Comparison of ENCODE assay signal across 7 cellular contexts in genomic region chr20:53504106-53504505, GRCh38.
A peak's percentile ranks its signal among the peaks of the same experiment; 100 is the strongest.
DNase-seq lines count a peak whose midpoint lies in the region; ATAC-seq, FAIRE-seq and TF ChIP-seq lines count a peak whose summit lies in the region.
"Not testable (repeated sequence)": the region's sequence is repeated elsewhere in the genome, so short reads cannot be mapped to it uniquely, and the experiment has no call there.

No MANE protein-coding gene starts in this region.

- not testable (repeated sequence) for DNase-seq in Caco-2; RWPE1 (ENCODE audit: low spot score); chondrocyte (ENCODE audit: low spot score); HepG2 (ENCODE audit: low spot score); neural crest cell (ENCODE audit: low read depth, low spot score); prostate gland (ENCODE audit: low spot score)

- 49% methylated on average over 15 of the region's 19 CpGs for WGBS in HepG2 (ENCODE audit: low lambda C conversion rate)
- 56% methylated on average over 18 of the region's 19 CpGs for WGBS in prostate gland

- peaks cover 14% of the 10 kb centered on the region for H3K9me3 Mint-ChIP-seq in Caco-2 (ENCODE audit: unreplicated experiment)
- not testable (repeated sequence) for H3K9me3 Mint-ChIP-seq in chondrocyte (ENCODE audit: low read depth); neural crest cell

- intact Hi-C loops in Caco-2 (cut with micrococcal nuclease; ENCODE audit: unreplicated experiment); HepG2 (cut with micrococcal nuclease; ENCODE audit: unreplicated experiment); prostate gland (cut with DNase I): not testable (repeated sequence)

- TF ChIP-seq RAD21 in HepG2 (CRISPR knock-in tag; IDR thresholded peaks at IDR 0.05): not testable (repeated sequence)

- H3K27me3 Mint-ChIP-seq in Caco-2 (ENCODE audit: insufficient read depth, unreplicated experiment); chondrocyte (ENCODE audit: low read depth); neural crest cell (ENCODE audit: low read depth): not testable (repeated sequence)

- H3K9me3 ChIP-seq in Caco-2; HUES6 (ENCODE audit: control insufficient read depth, insufficient read depth, low read depth, low read length); HepG2 (ENCODE audit: low read length); prostate gland: not testable (repeated sequence)

- CTCF ChIA-PET in Caco-2 (lab: Charles Lee); RWPE1 (lab: Yijun Ruan, JAX); HepG2 (lab: Yijun Ruan, JAX; ENCODE audit: low intra/inter-chr PET ratio, low total read pairs): not testable (repeated sequence)

- not testable (repeated sequence) for BruUV-seq in Caco-2 (replicated peaks; lab: Mats Ljungman, UMichigan)
- TSS peak; percentile 57 for BruUV-seq in HepG2 (replicated peaks; lab: Mats Ljungman, UMichigan)

- TF ChIP-seq CTCF in Caco-2 (IDR thresholded peaks at IDR 0.05; ENCODE audit: insufficient read depth in 1 of 2, low read depth in 1 of 2, low read length in 1 of 2, severe bottlenecking in 1 of 2, unreplicated experiment in 1 of 2); RWPE1 (conservative IDR thresholded peaks at IDR 0.05; ENCODE audit: low read depth); chondrocyte (IDR thresholded peaks at IDR 0.05); HepG2 (CRISPR knock-in tag; IDR thresholded peaks at IDR 0.05); neural crest cell (conservative IDR thresholded peaks at IDR 0.05); prostate gland (IDR thresholded peaks at IDR 0.05): not testable (repeated sequence)

- not testable (repeated sequence) for H3K27ac Mint-ChIP-seq in Caco-2 (ENCODE audit: unreplicated experiment); chondrocyte (ENCODE audit: unreplicated experiment)
- peak overlapping the region; percentile 98 for H3K27ac Mint-ChIP-seq in neural crest cell (ENCODE audit: unreplicated experiment)

- not testable (repeated sequence) for TF ChIP-seq EP300 in HepG2 (IDR thresholded peaks at IDR 0.05; ENCODE audit: low read depth in 2 of 2, low read length in 2 of 2); HepG2 (CRISPR knock-in tag; IDR thresholded peaks at IDR 0.05; ENCODE audit: borderline replicate concordance)

- H3K27ac ChIP-seq in HUES6 (ENCODE audit: low read depth, low read length); HepG2 (ENCODE audit: extremely low read length, insufficient read depth, low read length); prostate gland: not testable (repeated sequence)
- H3K27ac ChIP-seq in RWPE1: peak overlapping the region; percentile 75

- H3K4me1 Mint-ChIP-seq in Caco-2 (ENCODE audit: low read depth, unreplicated experiment); chondrocyte (ENCODE audit: low read depth); neural crest cell: not testable (repeated sequence)

- FAIRE-seq in HepG2 (lab: Jason Lieb, UNC): not testable (repeated sequence)

- H3K4me3 ChIP-seq in Caco-2 (ENCODE audit: low read depth, low read length); HepG2 (replicated peaks in 1 of 3; ENCODE audit: insufficient read depth in 1 of 3, low read depth in 2 of 3, low read length in 3 of 3): not testable (repeated sequence)
- peak overlapping the region; percentile 60 for H3K4me3 ChIP-seq in HUES6 (ENCODE audit: low read depth, low read length)
- H3K4me3 ChIP-seq in prostate gland: peak overlapping the region; percentile 9 to 38

- H3K9ac ChIP-seq in HUES6 (ENCODE audit: low read length): peak overlapping the region; percentile 66
- not testable (repeated sequence) for H3K9ac ChIP-seq in HepG2 (ENCODE audit: insufficient read depth, low read depth, low read length)

- not testable (repeated sequence) for H4K20me1 ChIP-seq in HepG2 (ENCODE audit: insufficient read depth, low read length)

- peak; percentile 55 for ATAC-seq in HepG2

- TF ChIP-seq POLR2A in HepG2 (IDR thresholded peaks at IDR 0.05; ENCODE audit: insufficient read depth in 1 of 2, low read depth in 2 of 2, low read length in 2 of 2); prostate gland (IDR thresholded peaks at IDR 0.05): not testable (repeated sequence)

- H3K4me3 Mint-ChIP-seq in Caco-2 (ENCODE audit: unreplicated experiment) (peak overlapping the region; percentile 69), chondrocyte (ENCODE audit: unreplicated experiment) (peak overlapping the region; percentile 70), neural crest cell (peak overlapping the region; percentile 89)

- H3K4me1 ChIP-seq in Caco-2; HUES6 (ENCODE audit: control insufficient read depth, insufficient read depth, low read length); prostate gland (replicated peaks): not testable (repeated sequence)
- peaks cover 14% of the 10 kb centered on the region; the same call in 1 of the 2 replicates for H3K4me1 ChIP-seq in HepG2 (ENCODE audit: insufficient read depth, low read length)

- H3K27me3 ChIP-seq in Caco-2 (replicated peaks; ENCODE audit: control insufficient read depth, insufficient read depth, low read length); HUES6 (ENCODE audit: control insufficient read depth, insufficient read depth, low read length); HepG2 (ENCODE audit: control insufficient read depth in 1 of 2, insufficient read depth in 2 of 2, low read length in 2 of 2); prostate gland (replicated peaks; ENCODE audit: insufficient read depth): not testable (repeated sequence)

- not testable (repeated sequence) for H2AFZ ChIP-seq in HepG2 (ENCODE audit: low read length)

- H3K36me3 ChIP-seq in Caco-2 (ENCODE audit: control insufficient read depth, insufficient read depth, low read length); HUES6 (ENCODE audit: control insufficient read depth, insufficient read depth, low read length); HepG2 (replicated peaks in 1 of 2; ENCODE audit: control insufficient read depth in 1 of 2, insufficient read depth in 2 of 2, low read length in 2 of 2); prostate gland: not testable (repeated sequence)

- in situ Hi-C loops in HepG2 (cut with HindIII; ENCODE audit: extremely low pct_ligation_motif_present, low pct_unique_long_range_greater_than_20kb): not testable (repeated sequence)

- not testable (repeated sequence) for H3K4me2 ChIP-seq in HepG2 (ENCODE audit: low read depth, low read length)

- POLR2A ChIA-PET in Caco-2 (lab: Charles Lee); RWPE1 (lab: Yijun Ruan, JAX; ENCODE audit: low non-redundant PET): not testable (repeated sequence)
- POLR2A ChIA-PET in HepG2 (lab: Yijun Ruan, JAX): interaction anchor here (1.0 to 1.6 kb wide), 4 partner anchors 10 to 79 kb away, joined by 4 to 5 read pairs (median 4); no protein-coding TSS in a partner anchor

- H3K36me3 Mint-ChIP-seq in Caco-2 (ENCODE audit: insufficient read depth, unreplicated experiment); chondrocyte (ENCODE audit: low read depth); neural crest cell (ENCODE audit: low read depth): not testable (repeated sequence)

- H3K79me2 ChIP-seq in HepG2 (ENCODE audit: insufficient read depth, low read length): peaks cover 12% of the 10 kb centered on the region

TF ChIP-seq in HepG2, 621 proteins besides CTCF, POLR2A, EP300 and RAD21 (continues in another document):
- peak; percentile 21; the same call in 1 of the 2 replicates for TF ChIP-seq ZNF687 (CRISPR knock-in tag; IDR thresholded peaks at IDR 0.05)
